11 cellular contexts compared by ENCODE assay signal in genomic region chr3:39415302-39415701, GRCh38. TPM values are rescaled to one million over a fixed set of nuclear protein-coding genes. Genes with fewer than 3 reads are reported as not detected.
DNase-seq lines count a peak whose midpoint lies in the region; ATAC-seq, FAIRE-seq and TF ChIP-seq lines count a peak whose summit lies in the region.
"Not testable (repeated sequence)": the region's sequence is repeated elsewhere in the genome, so short reads cannot be mapped to it uniquely, and the experiment has no call there.
"Had no signal": no experiment of that assay in that cellular context is flagged by ENCODE, and none has a peak within 500 bp of the region (broad histone marks: within the 10 kb centered on the region; RNA-seq: fewer than 3 reads in every experiment).

No MANE protein-coding gene starts in this region.

- H3K9me3 Mint-ChIP-seq in Caco-2 (ENCODE audit: unreplicated experiment); activated CD4-positive, alpha-beta T cell treated with anti-CD3 and anti-CD28 coated beads, Interleukin-2, amount 10 ng/mL, durations not matched to agents 24 days and 14 days; activated T-helper 17 cell treated with anti-CD3 and anti-CD28 coated beads, Interleukin-2, amount 50 U/mL, for 72 hours: not testable (repeated sequence)

- H3K27ac ChIP-seq in HEK293 (ENCODE audit: extremely low read depth, low read depth, low read length); K562 (ENCODE audit: extremely low read depth, low read depth, low read length): not testable (repeated sequence)
- H3K27ac ChIP-seq in RWPE2 (ENCODE audit: poor library complexity, severe bottlenecking) = peak overlapping the region; percentile 31
- peak overlapping the region; percentile 3 for H3K27ac ChIP-seq in mesodermal cell (ENCODE audit: low read depth, low read length, severe bottlenecking)

- not testable (repeated sequence) for H3K4me3 Mint-ChIP-seq in Caco-2 (ENCODE audit: unreplicated experiment); activated CD4-positive, alpha-beta T cell treated with anti-CD3 and anti-CD28 coated beads, Interleukin-2, amount 10 ng/mL, durations not matched to agents 24 days and 14 days; activated T-helper 17 cell treated with anti-CD3 and anti-CD28 coated beads, Interleukin-2, amount 50 U/mL, for 72 hours

- H3K36me3 ChIP-seq in Caco-2 (ENCODE audit: control insufficient read depth, insufficient read depth, low read length) = not testable (repeated sequence)
- H3K36me3 ChIP-seq in HEK293 (ENCODE audit: control insufficient read depth in 2 of 2, insufficient read depth in 1 of 2, low read length in 2 of 2) (peaks cover 6 to 44% of the 10 kb centered on the region in 2 experiments), RWPE2 (ENCODE audit: low read depth) (peaks cover 38% of the 10 kb centered on the region), K562 (ENCODE audit: control insufficient read depth, insufficient read depth, low read length) (peaks cover 40% of the 10 kb centered on the region), mesodermal cell (ENCODE audit: control insufficient read depth, insufficient read depth, low read length) (peaks cover 46% of the 10 kb centered on the region)

- H3K27me3 ChIP-seq in Caco-2 (replicated peaks; ENCODE audit: control insufficient read depth, insufficient read depth, low read length); RWPE2 (ENCODE audit: insufficient read depth, poor library complexity, severe bottlenecking); K562 (ENCODE audit: control insufficient read depth in 2 of 2, insufficient read depth in 2 of 2, low read length in 2 of 2): not testable (repeated sequence)

- not testable (repeated sequence) for TF ChIP-seq EP300 in K562 (IDR thresholded peaks at IDR 0.05; ENCODE audit: low read length)

- H3K9me3 ChIP-seq in Caco-2; HEK293 (ENCODE audit: control insufficient read depth, insufficient read depth, low read depth, low read length); RWPE2 (ENCODE audit: severe bottlenecking); K562 (replicated peaks; ENCODE audit: control insufficient read depth, insufficient read depth, low read depth, low read length); mesodermal cell (ENCODE audit: control insufficient read depth, low read length): not testable (repeated sequence)

- CTCF ChIA-PET in Caco-2 (lab: Charles Lee); K562 (lab: Yijun Ruan, JAX; ENCODE audit: low intra/inter-chr PET ratio): not testable (repeated sequence)
- CTCF ChIA-PET in HEK293 (lab: Yijun Ruan, JAX) = interaction anchor here (0.7 to 4.3 kb wide), 3 partner anchors 9 to 84 kb away, joined by 4 to 21 read pairs (median 5); partner anchors contain the start of gene RPSA

- H3K27me3 Mint-ChIP-seq in Caco-2 (ENCODE audit: insufficient read depth, unreplicated experiment); activated CD4-positive, alpha-beta T cell treated with anti-CD3 and anti-CD28 coated beads, Interleukin-2, amount 10 ng/mL, durations not matched to agents 24 days and 14 days; activated T-helper 17 cell treated with anti-CD3 and anti-CD28 coated beads, Interleukin-2, amount 50 U/mL, for 72 hours: not testable (repeated sequence)

- POLR2A ChIA-PET in Caco-2 (lab: Charles Lee) = not testable (repeated sequence)
- POLR2A ChIA-PET in HEK293 (lab: Yijun Ruan, JAX) = interaction anchor here (0.7 to 1.9 kb wide), 2 partner anchors 9 to 15 kb away, joined by 8 to 9 read pairs; partner anchors contain the start of gene RPSA
- POLR2A ChIA-PET in K562 (lab: Yijun Ruan, JAX) = interaction anchor here (0.6 to 4.2 kb wide), 8 partner anchors 9 to 904 kb away, joined by 3 to 41 read pairs (median 4); partner anchors contain the start of gene RPSA

- H3K9me1 ChIP-seq in K562 (ENCODE audit: control insufficient read depth, insufficient read depth, low read length) = not testable (repeated sequence)

- not testable (repeated sequence) for TF ChIP-seq RAD21 in K562 (CRISPR knock-in tag; conservative IDR thresholded peaks at IDR 0.05 in 1 of 2, IDR thresholded peaks at IDR 0.05 in 1 of 2)

- not testable (repeated sequence) for H3K4me1 ChIP-seq in Caco-2; HEK293 (ENCODE audit: control insufficient read depth, insufficient read depth, low read length); RWPE2 (ENCODE audit: insufficient read depth, poor library complexity, severe bottlenecking); K562 (replicated peaks in 1 of 2; ENCODE audit: control insufficient read depth in 2 of 2, insufficient read depth in 2 of 2, low read length in 2 of 2); mesodermal cell (ENCODE audit: control insufficient read depth, insufficient read depth, low read length, poor library complexity, severe bottlenecking)

- not testable (repeated sequence) for BruUV-seq in Caco-2 (replicated peaks; lab: Mats Ljungman, UMichigan); K562 (replicated peaks; lab: Mats Ljungman, UMichigan)

- intact Hi-C loops in Caco-2 (cut with micrococcal nuclease; ENCODE audit: unreplicated experiment); activated CD4-positive, alpha-beta T cell treated with anti-CD3 and anti-CD28 coated beads, Interleukin-2, amount 10 ng/mL, durations not matched to agents 24 days and 14 days (cut with micrococcal nuclease); K562 (cut with micrococcal nuclease): not testable (repeated sequence)

- peak; percentile 0 for TF ChIP-seq POLR2A in K562 (conservative IDR thresholded peaks at IDR 0.05)

- not testable (repeated sequence) for H3K79me2 ChIP-seq in K562 (ENCODE audit: control insufficient read depth, insufficient read depth, low read length)

- in situ Hi-C loops in K562 (cut with MboI) = loop anchor here (25.0 kb wide), 1 partner anchor 1047 kb away; the partner anchor contains the start of gene RPL14

- H3K36me3 Mint-ChIP-seq in Caco-2 (ENCODE audit: insufficient read depth, unreplicated experiment) = peaks cover 62% of the 10 kb centered on the region
- H3K36me3 Mint-ChIP-seq in activated CD4-positive, alpha-beta T cell treated with anti-CD3 and anti-CD28 coated beads, Interleukin-2, amount 10 ng/mL, durations not matched to agents 24 days and 14 days (ENCODE audit: low read depth) = peaks cover 51% of the 10 kb centered on the region
- peaks cover 51% of the 10 kb centered on the region for H3K36me3 Mint-ChIP-seq in activated T-helper 17 cell treated with anti-CD3 and anti-CD28 coated beads, Interleukin-2, amount 50 U/mL, for 72 hours (ENCODE audit: low read depth)

- H3K4me1 Mint-ChIP-seq in Caco-2 (ENCODE audit: low read depth, unreplicated experiment) = peaks cover 17% of the 10 kb centered on the region
- peaks cover 23% of the 10 kb centered on the region for H3K4me1 Mint-ChIP-seq in activated CD4-positive, alpha-beta T cell treated with anti-CD3 and anti-CD28 coated beads, Interleukin-2, amount 10 ng/mL, durations not matched to agents 24 days and 14 days
- peaks cover 16% of the 10 kb centered on the region for H3K4me1 Mint-ChIP-seq in activated T-helper 17 cell treated with anti-CD3 and anti-CD28 coated beads, Interleukin-2, amount 50 U/mL, for 72 hours

- WGBS in K562 (ENCODE audit: insufficient coverage, low coverage, missing lambda C conversion rate) = 28% methylated on average over 3 of the region's 3 CpGs
- 83% methylated on average over 1 of the region's 3 CpGs; no CpG with 5 or more reads in 1 of the 2 experiments for WGBS in mesodermal cell (ENCODE audit: insufficient coverage in 2 of 2), 2 experiments

- FAIRE-seq in K562 (lab: Jason Lieb, UNC) = not testable (repeated sequence)

- H3K4me2 ChIP-seq in K562 (ENCODE audit: insufficient read depth, low read length) = not testable (repeated sequence)

- DNase-seq in Caco-2; RWPE2 (ENCODE audit: low spot score); activated CD4-positive, alpha-beta T cell treated with anti-CD3 and anti-CD28 coated beads, Interleukin-2, amount 10 ng/mL, durations not matched to agents 24 days and 14 days; K562 (ENCODE audit: extremely low read depth in 1 of 4, low spot score in 3 of 4): not testable (repeated sequence)

- H3K27ac Mint-ChIP-seq in Caco-2 (ENCODE audit: unreplicated experiment) = peak overlapping the region; percentile 39
- H3K27ac Mint-ChIP-seq in activated CD4-positive, alpha-beta T cell treated with anti-CD3 and anti-CD28 coated beads, Interleukin-2, amount 10 ng/mL, durations not matched to agents 24 days and 14 days = peak overlapping the region; percentile 29
- peak overlapping the region; percentile 65 for H3K27ac Mint-ChIP-seq in activated T-helper 17 cell treated with anti-CD3 and anti-CD28 coated beads, Interleukin-2, amount 50 U/mL, for 72 hours

- not testable (repeated sequence) for ATAC-seq in RWPE2 (ENCODE audit: low read depth); activated T-helper 17 cell treated with anti-CD3 and anti-CD28 coated beads, Interleukin-2, amount 50 U/mL, for 72 hours (replicated peaks); K562

- H3K9ac ChIP-seq in K562 (ENCODE audit: insufficient read depth in 1 of 2, low read depth in 2 of 2, low read length in 2 of 2) = not testable (repeated sequence)

- not testable (repeated sequence) for H3K4me3 ChIP-seq in Caco-2 (ENCODE audit: low read depth, low read length); HEK293 (ENCODE audit: low read depth, low read length); RWPE2 (ENCODE audit: severe bottlenecking); K562; mesodermal cell (ENCODE audit: extremely low read depth, insufficient read depth, low read length, poor library complexity, severe bottlenecking)

- H4K20me1 ChIP-seq in K562 (replicated peaks; ENCODE audit: control insufficient read depth, insufficient read depth, low read length) = peaks cover 47% of the 10 kb centered on the region

- not testable (repeated sequence) for H2AFZ ChIP-seq in K562 (ENCODE audit: low read depth, low read length)

- not testable (repeated sequence) for TF ChIP-seq CTCF in Caco-2 (IDR thresholded peaks at IDR 0.05; ENCODE audit: insufficient read depth in 1 of 2, low read depth in 1 of 2, low read length in 1 of 2, severe bottlenecking in 1 of 2, unreplicated experiment in 1 of 2); HEK293 (tag by site-specific recombination; IDR thresholded peaks at IDR 0.05); RWPE2 (IDR thresholded peaks at IDR 0.05; ENCODE audit: poor library complexity, severe bottlenecking); K562 (IDR thresholded peaks at IDR 0.05 in 2 of 3, conservative IDR thresholded peaks at IDR 0.05 in 1 of 3; ENCODE audit: insufficient read depth in 2 of 3, low read depth in 1 of 3, low read length in 3 of 3)

RNA-seq across cellular contexts. Expression of gene RPSA, which starts 8.8 kb away (rescaled TPM):
- total RNA-seq in Caco-2 (2022) = 1,548 and 1,562 TPM in 2 replicates
- 1,932 and 1,935 TPM in 2 replicates for total RNA-seq in activated CD4-positive, alpha-beta T cell treated with anti-CD3 and anti-CD28 coated beads, Interleukin-2, amount 10 ng/mL, durations not matched to agents 24 days and 14 days
- total RNA-seq in activated T-helper 17 cell treated with anti-CD3 and anti-CD28 coated beads, Interleukin-2, amount 50 U/mL, for 72 hours = 1,000 to 10,000 TPM; 2,603 to 2,924 TPM
- 667 and 738 TPM in 2 replicates for total RNA-seq in K562 (2011; cell fraction: chromatin; rRNA removed; ENCODE audit: low replicate concordance)
- 932 and 1,080 TPM in 2 replicates for total RNA-seq in K562 (2011; cell fraction: nucleolus; rRNA removed)
- 1,386 and 2,499 TPM in 2 replicates for total RNA-seq in K562 (2011; cell fraction: nucleoplasm; rRNA removed)
- total RNA-seq in K562 (2014; rRNA removed) = 2,954 and 3,368 TPM in 2 replicates
- total RNA-seq in K562 (2014; rRNA removed; fragmentation: Illumina TruSeq; extraction: Trizol) = 2,627 and 2,725 TPM in 2 replicates
- 2,157 and 2,290 TPM in 2 replicates for total RNA-seq in K562 (2015; rRNA removed; fragmentation: Illumina TruSeq; extraction: Trizol)
- total RNA-seq in K562 (2021) = 2,714 and 2,919 TPM in 2 replicates
- 4,272 and 5,659 TPM in 2 replicates for polyA plus RNA-seq in K562 (2011; rRNA removed)
- polyA plus RNA-seq in K562 (2011; cell fraction: cytosol; rRNA removed) = 6,070 and 7,346 TPM in 2 replicates
- polyA plus RNA-seq in K562 (2011; cell fraction: nucleus; rRNA removed) = 1,863 and 2,598 TPM in 2 replicates
- polyA plus RNA-seq in K562 (2012) = 2,505 and 3,684 TPM in 2 replicates
- 3,113 and 3,517 TPM in 2 replicates for polyA plus RNA-seq in K562 (2014; fragmentation: Illumina TruSeq; extraction: Trizol)
- polyA plus RNA-seq in K562 (2014; fragmentation: Nextera tagmentation; extraction: Ambion mirVana) = 1,000 to 10,000 TPM; 2,672 to 2,730 TPM
- 3,291 and 3,996 TPM in 2 replicates for polyA plus RNA-seq in K562 (2014; rRNA removed)
- polyA minus RNA-seq in K562 (2011; rRNA and poly(A)+ RNA removed) = 2,013 and 2,369 TPM in 2 replicates
- 890 and 971 TPM in 2 replicates for polyA minus RNA-seq in K562 (2011; cell fraction: cytosol; rRNA and poly(A)+ RNA removed)
- 389 and 699 TPM in 2 replicates for polyA minus RNA-seq in K562 (2011; cell fraction: nucleus; rRNA and poly(A)+ RNA removed)
- polyA plus RNA-seq in mesodermal cell (2013, experiment 1 of 2) = 2,801 TPM
- polyA plus RNA-seq in mesodermal cell (2013, experiment 2 of 2) = 2,429 TPM

RNA-seq across cellular contexts. Expression of gene SLC25A38, which starts 32.1 kb away (rescaled TPM):
- 33.1 and 37.7 TPM in 2 replicates for total RNA-seq in Caco-2 (2022)
- total RNA-seq in activated CD4-positive, alpha-beta T cell treated with anti-CD3 and anti-CD28 coated beads, Interleukin-2, amount 10 ng/mL, durations not matched to agents 24 days and 14 days = 37.8 and 38.2 TPM in 2 replicates
- 10 to 100 TPM; 21.3 to 38.2 TPM for total RNA-seq in activated T-helper 17 cell treated with anti-CD3 and anti-CD28 coated beads, Interleukin-2, amount 50 U/mL, for 72 hours
- 16.1 and 20.6 TPM in 2 replicates for total RNA-seq in K562 (2011; cell fraction: chromatin; rRNA removed; ENCODE audit: low replicate concordance)
- 19.9 and 21.8 TPM in 2 replicates for total RNA-seq in K562 (2011; cell fraction: nucleolus; rRNA removed)
- 17.0 and 18.6 TPM in 2 replicates for total RNA-seq in K562 (2011; cell fraction: nucleoplasm; rRNA removed)
- 26.9 and 33.1 TPM in 2 replicates for total RNA-seq in K562 (2014; rRNA removed)
- total RNA-seq in K562 (2014; rRNA removed; fragmentation: Illumina TruSeq; extraction: Trizol) = 26.6 and 28.6 TPM in 2 replicates
- total RNA-seq in K562 (2015; rRNA removed; fragmentation: Illumina TruSeq; extraction: Trizol) = 30.6 and 31.8 TPM in 2 replicates
- 37.5 and 39.5 TPM in 2 replicates for total RNA-seq in K562 (2021)
- polyA plus RNA-seq in K562 (2011; rRNA removed) = 50.9 and 51.1 TPM in 2 replicates
- 49.2 and 60.7 TPM in 2 replicates for polyA plus RNA-seq in K562 (2011; cell fraction: cytosol; rRNA removed)
- polyA plus RNA-seq in K562 (2011; cell fraction: nucleus; rRNA removed) = 56.5 and 63.0 TPM in 2 replicates
- 33.9 and 36.0 TPM in 2 replicates for polyA plus RNA-seq in K562 (2012)
- polyA plus RNA-seq in K562 (2014; fragmentation: Illumina TruSeq; extraction: Trizol) = 38.3 and 39.1 TPM in 2 replicates
- 10 to 100 TPM; 13.5 to 16.5 TPM for polyA plus RNA-seq in K562 (2014; fragmentation: Nextera tagmentation; extraction: Ambion mirVana)
- 44.0 and 48.2 TPM in 2 replicates for polyA plus RNA-seq in K562 (2014; rRNA removed)
- polyA minus RNA-seq in K562 (2011; rRNA and poly(A)+ RNA removed) = 38.9 and 43.8 TPM in 2 replicates
- polyA minus RNA-seq in K562 (2011; cell fraction: cytosol; rRNA and poly(A)+ RNA removed) = 23.8 and 29.4 TPM in 2 replicates
- polyA minus RNA-seq in K562 (2011; cell fraction: nucleus; rRNA and poly(A)+ RNA removed) = 11.4 and 19.7 TPM in 2 replicates
- 16.2 TPM for polyA plus RNA-seq in mesodermal cell (2013, experiment 1 of 2)
- polyA plus RNA-seq in mesodermal cell (2013, experiment 2 of 2) = 18.1 TPM

RNA-seq across cellular contexts. Expression of gene MOBP, which starts 52.2 kb away (rescaled TPM):
- total RNA-seq in Caco-2 (2022) = 0.27 and 0.60 TPM in 2 replicates
- total RNA-seq in activated CD4-positive, alpha-beta T cell treated with anti-CD3 and anti-CD28 coated beads, Interleukin-2, amount 10 ng/mL, durations not matched to agents 24 days and 14 days = not detected in 2 replicates
- total RNA-seq in activated T-helper 17 cell treated with anti-CD3 and anti-CD28 coated beads, Interleukin-2, amount 50 U/mL, for 72 hours = not detected
- not detected in 2 replicates for total RNA-seq in K562 (2011; cell fraction: chromatin; rRNA removed; ENCODE audit: low replicate concordance)
- total RNA-seq in K562 (2011; cell fraction: nucleolus; rRNA removed) = not detected in 2 replicates
- not detected in 2 replicates for total RNA-seq in K562 (2011; cell fraction: nucleoplasm; rRNA removed)
- not detected in 2 replicates for total RNA-seq in K562 (2014; rRNA removed)
- total RNA-seq in K562 (2014; rRNA removed; fragmentation: Illumina TruSeq; extraction: Trizol) = 0.06 and 0.11 TPM in 2 replicates
- total RNA-seq in K562 (2015; rRNA removed; fragmentation: Illumina TruSeq; extraction: Trizol) = 0.04 TPM in 1 of 2 replicates, not detected in the other
- 0.13 and 0.33 TPM in 2 replicates for total RNA-seq in K562 (2021)
- polyA plus RNA-seq in K562 (2011; rRNA removed) = 0.04 TPM in 1 of 2 replicates, not detected in the other
- 0.01 TPM in 1 of 2 replicates, not detected in the other for polyA plus RNA-seq in K562 (2011; cell fraction: cytosol; rRNA removed)
- polyA plus RNA-seq in K562 (2011; cell fraction: nucleus; rRNA removed) = 0.04 TPM in 2 replicates
- 0.05 and 0.25 TPM in 2 replicates for polyA plus RNA-seq in K562 (2012)
- 0.09 and 0.15 TPM in 2 replicates for polyA plus RNA-seq in K562 (2014; fragmentation: Illumina TruSeq; extraction: Trizol)
- under 1 TPM in 1 of 2 experiments, not detected in 1; 0.10 TPM for polyA plus RNA-seq in K562 (2014; fragmentation: Nextera tagmentation; extraction: Ambion mirVana)
- 0.25 TPM in 1 of 2 replicates, not detected in the other for polyA plus RNA-seq in K562 (2014; rRNA removed)
- 0.12 TPM in 1 of 2 replicates, not detected in the other for polyA minus RNA-seq in K562 (2011; rRNA and poly(A)+ RNA removed)
- polyA minus RNA-seq in K562 (2011; cell fraction: cytosol; rRNA and poly(A)+ RNA removed) = not detected in 2 replicates
- polyA minus RNA-seq in K562 (2011; cell fraction: nucleus; rRNA and poly(A)+ RNA removed) = under 0.01 and 0.11 TPM in 2 replicates
- not detected for polyA plus RNA-seq in mesodermal cell (2013, experiment 1 of 2)
- polyA plus RNA-seq in mesodermal cell (2013, experiment 2 of 2) = not detected
- total RNA-seq: B cell; CD8-positive, alpha-beta memory T cell; H9; OCI-LY7 had no signal
- polyA plus RNA-seq: CD8-positive, alpha-beta memory T cell had no signal
